Comparison of ENCODE assay signal across 8 cellular contexts in the genomic region with DNA sequence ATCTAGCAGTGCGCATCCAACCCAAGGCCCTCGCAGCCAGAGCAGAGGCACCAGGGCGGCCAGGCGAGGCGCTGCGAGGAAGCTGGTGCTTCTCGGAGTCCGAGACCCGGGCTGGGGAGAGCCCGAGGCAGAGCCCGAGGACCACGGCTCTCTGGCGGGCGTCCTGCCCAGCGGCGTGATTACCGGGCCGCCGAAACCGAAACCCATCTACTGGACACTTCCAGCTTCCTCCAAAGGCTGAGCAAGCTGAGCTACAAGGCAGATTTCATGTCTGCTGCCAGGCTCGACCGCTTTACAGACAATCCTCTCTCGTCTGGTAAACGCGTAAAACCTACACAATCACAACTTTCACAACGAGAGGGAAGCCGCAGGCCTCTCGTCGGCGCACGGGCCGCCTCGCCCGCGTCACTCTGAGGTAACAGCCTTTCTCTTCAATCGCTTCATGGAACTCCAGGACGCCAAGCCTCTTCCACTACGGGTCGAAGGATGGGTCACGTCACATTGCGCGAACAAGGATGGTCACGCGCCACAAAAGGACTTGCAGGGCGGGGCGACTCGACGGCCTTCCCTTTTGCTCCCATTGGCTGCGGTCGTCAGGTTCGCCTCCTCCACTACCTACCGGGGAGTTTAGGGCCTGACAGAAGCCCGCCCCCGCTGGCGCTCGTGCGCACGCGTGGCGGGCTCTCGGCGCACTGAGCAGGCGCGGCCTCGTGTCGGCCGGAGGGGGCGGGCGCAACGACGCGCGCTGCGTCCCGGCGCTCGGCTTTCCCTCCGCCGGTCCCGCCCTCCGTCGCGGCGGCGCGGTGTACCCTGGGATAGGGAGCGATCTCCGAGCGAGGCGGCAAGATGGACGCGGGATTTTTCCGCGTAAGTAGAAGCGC. TPM values are rescaled to one million over a fixed set of nuclear protein-coding genes. Genes with fewer than 3 reads are reported as not detected.
DNase-seq lines count a peak whose midpoint lies in the region; ATAC-seq and TF ChIP-seq lines count a peak whose summit lies in the region.

A gene with protein sequence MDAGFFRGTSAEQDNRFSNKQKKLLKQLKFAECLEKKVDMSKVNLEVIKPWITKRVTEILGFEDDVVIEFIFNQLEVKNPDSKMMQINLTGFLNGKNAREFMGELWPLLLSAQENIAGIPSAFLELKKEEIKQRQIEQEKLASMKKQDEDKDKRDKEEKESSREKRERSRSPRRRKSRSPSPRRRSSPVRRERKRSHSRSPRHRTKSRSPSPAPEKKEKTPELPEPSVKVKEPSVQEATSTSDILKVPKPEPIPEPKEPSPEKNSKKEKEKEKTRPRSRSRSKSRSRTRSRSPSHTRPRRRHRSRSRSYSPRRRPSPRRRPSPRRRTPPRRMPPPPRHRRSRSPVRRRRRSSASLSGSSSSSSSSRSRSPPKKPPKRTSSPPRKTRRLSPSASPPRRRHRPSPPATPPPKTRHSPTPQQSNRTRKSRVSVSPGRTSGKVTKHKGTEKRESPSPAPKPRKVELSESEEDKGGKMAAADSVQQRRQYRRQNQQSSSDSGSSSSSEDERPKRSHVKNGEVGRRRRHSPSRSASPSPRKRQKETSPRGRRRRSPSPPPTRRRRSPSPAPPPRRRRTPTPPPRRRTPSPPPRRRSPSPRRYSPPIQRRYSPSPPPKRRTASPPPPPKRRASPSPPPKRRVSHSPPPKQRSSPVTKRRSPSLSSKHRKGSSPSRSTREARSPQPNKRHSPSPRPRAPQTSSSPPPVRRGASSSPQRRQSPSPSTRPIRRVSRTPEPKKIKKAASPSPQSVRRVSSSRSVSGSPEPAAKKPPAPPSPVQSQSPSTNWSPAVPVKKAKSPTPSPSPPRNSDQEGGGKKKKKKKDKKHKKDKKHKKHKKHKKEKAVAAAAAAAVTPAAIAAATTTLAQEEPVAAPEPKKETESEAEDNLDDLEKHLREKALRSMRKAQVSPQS (plus strand): TSS at position 822 of the 881 bp plus-strand sequence. CDS start 25 bp downstream, at position 847.

- peak; percentile 91 for ATAC-seq in HG02610 (IDR thresholded peaks at IDR 0.05; ENCODE audit: unreplicated experiment)
- peak; percentile 96 for ATAC-seq in omental fat pad (ENCODE audit: low FRiP score)

- peak within 1 kb of the TSS; percentile 100 for H3K27ac Mint-ChIP-seq in activated naive CD8-positive, alpha-beta T cell

- intact Hi-C loops in testis (cut with DNase I; ENCODE audit: low total_unique reads): no loop called here

- H3K9me3 ChIP-seq in testis: no peaks in the 10 kb centered on the region

- peak within 1 kb of the TSS; percentile 97 to 99 for H3K4me3 ChIP-seq in testis

- H3K4me1 Mint-ChIP-seq in activated naive CD8-positive, alpha-beta T cell (ENCODE audit: low read depth): peaks cover 48% of the 10 kb centered on the region

- peaks cover 20% of the 10 kb centered on the region for H3K4me1 ChIP-seq in testis

- peaks cover 3% of the 10 kb centered on the region for H3K36me3 Mint-ChIP-seq in activated naive CD8-positive, alpha-beta T cell

- DNase-seq in GM10266 (ENCODE audit: extremely low spot score): peak; percentile 97
- peak; percentile 100 for DNase-seq in NCI-H1105 (lab: John Stamatoyannopoulos, UW)
- peak; percentile 99 for DNase-seq in SKM-1 treated with dmso at 0.1 percent for 144 hours (lab: John Stamatoyannopoulos, UW; ENCODE audit: unreplicated experiment)
- peak; percentile 100 for DNase-seq in glomerular visceral epithelial cell (ENCODE audit: extremely low spot score)
- peak; percentile 92 for DNase-seq in omental fat pad (ENCODE audit: low spot score)
- DNase-seq in testis: peak; percentile 100

- H3K27me3 ChIP-seq in testis: no peaks in the 10 kb centered on the region

- no peaks in the 10 kb centered on the region for H3K27me3 Mint-ChIP-seq in activated naive CD8-positive, alpha-beta T cell

- 0% methylated on average over 10 to 50 of the region's 95 CpGs for WGBS in testis, 2 donors

- peak within 1 kb of the TSS; percentile 95 to 97 for H3K27ac ChIP-seq in testis

- TF ChIP-seq POLR2A in testis (IDR thresholded peaks at IDR 0.05): peak; percentile 100

- H3K4me3 Mint-ChIP-seq in activated naive CD8-positive, alpha-beta T cell: peak within 1 kb of the TSS; percentile 97

- H3K36me3 ChIP-seq in testis (ENCODE audit: low read depth, missing control alignments): no peaks in the 10 kb centered on the region

- no peak for TF ChIP-seq CTCF in GM10266 (IDR thresholded peaks at IDR 0.05; ENCODE audit: control insufficient read depth, insufficient read depth, low read depth, missing control alignments)
- no peak for TF ChIP-seq CTCF in omental fat pad (IDR thresholded peaks at IDR 0.05)
- TF ChIP-seq CTCF in testis (IDR thresholded peaks at IDR 0.05): peak in 1 of 3 experiments; percentile 23

- H3K9me3 Mint-ChIP-seq in activated naive CD8-positive, alpha-beta T cell (ENCODE audit: low read depth): no peaks in the 10 kb centered on the region

RNA-seq across cellular contexts. Expression of the gene that starts here (rescaled TPM):
- total RNA-seq in omental fat pad (100 to 1,000 TPM in 1 of 4 donors, 10 to 100 TPM in 3; 61.6 to 101 (median 89.0) TPM), testis (100 to 1,000 TPM; 193 to 235 TPM)
- polyA plus RNA-seq in testis (ENCODE audit: insufficient read depth, low read depth, low replicate concordance): 91.0 TPM

Comparison
In these comparisons a context has a peak if more than half of its experiments do, and no peak if none do; other contexts are left out.
1. Peak in every context shown above with its lines: DNase-seq, ATAC-seq, H3K4me3 ChIP-seq and H3K27ac ChIP-seq.